ENCODE assay signal across 8 cellular contexts in the genomic region with DNA sequence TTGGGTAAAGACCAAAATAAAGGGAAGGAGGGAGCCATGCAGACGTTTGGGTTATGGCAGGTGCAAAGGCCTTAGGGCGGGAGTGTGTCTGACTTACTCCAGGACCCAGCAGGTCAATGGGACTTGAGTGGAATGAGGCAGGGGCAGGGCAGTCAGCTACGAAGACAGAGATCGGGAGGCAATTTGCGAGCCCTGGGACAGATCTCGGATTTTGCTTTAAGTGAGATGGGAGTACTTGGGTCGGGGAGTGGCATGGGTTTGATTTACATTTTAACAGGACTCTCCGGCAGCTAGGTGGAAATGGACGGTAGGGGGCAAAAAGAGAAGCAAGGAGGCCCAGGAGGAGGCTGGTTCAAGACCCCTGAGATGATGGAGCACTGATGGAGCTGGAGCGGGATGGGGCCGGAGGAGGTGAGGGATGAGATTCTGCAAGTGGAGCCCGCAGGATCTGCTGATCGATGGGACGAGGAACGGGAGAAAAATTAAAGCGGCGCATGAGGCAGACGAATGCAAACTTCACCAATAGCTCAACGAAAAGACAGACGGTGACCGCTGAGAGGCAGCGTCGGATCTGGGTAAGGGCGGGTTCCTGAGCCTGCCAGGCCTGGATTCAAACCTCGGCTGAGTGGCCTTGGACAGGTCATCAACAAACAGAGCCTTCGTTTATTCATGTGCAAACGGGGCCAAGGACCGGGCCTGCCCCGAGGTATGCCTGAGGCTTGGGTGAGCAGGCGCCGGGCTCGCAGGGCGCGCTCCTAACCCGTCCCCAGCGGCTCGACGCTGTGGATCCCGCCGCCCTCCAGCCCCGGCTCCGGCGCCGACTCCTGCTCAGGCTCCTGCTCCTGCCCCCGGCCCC. TPM values are rescaled to one million over a fixed set of nuclear protein-coding genes. Genes with fewer than 3 reads are reported as not detected.
A peak's percentile ranks its signal among the peaks of the same experiment; 100 is the strongest.
DNase-seq lines count a peak whose midpoint lies in the region; ATAC-seq, FAIRE-seq and TF ChIP-seq lines count a peak whose summit lies in the region.

No MANE protein-coding gene starts in this region.

- H3K4me1 Mint-ChIP-seq in CD4-positive, alpha-beta T cell (ENCODE audit: low read depth) = peaks cover 51% of the 10 kb centered on the region
- peaks cover 43% of the 10 kb centered on the region for H3K4me1 Mint-ChIP-seq in activated CD8-positive, alpha-beta T cell treated with anti-CD3 and anti-CD28 coated beads for 36 hours (ENCODE audit: low read depth)
- peaks cover 24% of the 10 kb centered on the region for H3K4me1 Mint-ChIP-seq in mesothelial cell of epicardium

- H3K79me2 ChIP-seq in endothelial cell of umbilical vein (ENCODE audit: control insufficient read depth, insufficient read depth, low read length) = peaks cover 33% of the 10 kb centered on the region

- BruUV-seq in endothelial cell of umbilical vein (replicated peaks; lab: Mats Ljungman, UMichigan) = TSS peak; percentile 36

- H2AFZ ChIP-seq in endothelial cell of umbilical vein (ENCODE audit: low read depth, low read length) = peak overlapping the region; percentile 90

- H3K4me2 ChIP-seq in endothelial cell of umbilical vein (ENCODE audit: insufficient read depth, low read length) = peak overlapping the region; percentile 72

- peak; percentile 73 for ATAC-seq in CD4-positive, alpha-beta T cell (ENCODE audit: poor library complexity)
- peak; percentile 68 for ATAC-seq in HG03432 (IDR thresholded peaks at IDR 0.05; ENCODE audit: unreplicated experiment)
- peak; percentile 74 for ATAC-seq in activated CD8-positive, alpha-beta T cell treated with anti-CD3 and anti-CD28 coated beads for 36 hours

- no peaks in the 10 kb centered on the region for H3K9me3 ChIP-seq in CD4-positive, alpha-beta T cell (ENCODE audit: control insufficient read depth, low read length)
- no peaks in the 10 kb centered on the region for H3K9me3 ChIP-seq in endothelial cell of umbilical vein (replicated peaks; ENCODE audit: control insufficient read depth, insufficient read depth, low read length)

- peak overlapping the region; percentile 95 for H3K4me3 Mint-ChIP-seq in CD4-positive, alpha-beta T cell
- peak overlapping the region; percentile 82 for H3K4me3 Mint-ChIP-seq in activated CD8-positive, alpha-beta T cell treated with anti-CD3 and anti-CD28 coated beads for 36 hours
- peak overlapping the region; percentile 80 for H3K4me3 Mint-ChIP-seq in mesothelial cell of epicardium

- no peaks in the 10 kb centered on the region for H3K27me3 ChIP-seq in CD4-positive, alpha-beta T cell (ENCODE audit: control insufficient read depth, insufficient read depth, low read length)
- no peaks in the 10 kb centered on the region for H3K27me3 ChIP-seq in endothelial cell of umbilical vein (ENCODE audit: control insufficient read depth in 2 of 2, insufficient read depth in 2 of 2, low read length in 2 of 2)

- H3K9me3 Mint-ChIP-seq in CD4-positive, alpha-beta T cell = no peaks in the 10 kb centered on the region
- H3K9me3 Mint-ChIP-seq in activated CD8-positive, alpha-beta T cell treated with anti-CD3 and anti-CD28 coated beads for 36 hours = peaks cover 4% of the 10 kb centered on the region
- peaks cover 17% of the 10 kb centered on the region for H3K9me3 Mint-ChIP-seq in mesothelial cell of epicardium

- no peaks in the 10 kb centered on the region for H3K9me1 ChIP-seq in endothelial cell of umbilical vein (replicated peaks; ENCODE audit: control insufficient read depth, extremely low read depth, insufficient read depth, low read length)

- no peaks in the 10 kb centered on the region for H3K27me3 Mint-ChIP-seq in CD4-positive, alpha-beta T cell
- no peaks in the 10 kb centered on the region for H3K27me3 Mint-ChIP-seq in activated CD8-positive, alpha-beta T cell treated with anti-CD3 and anti-CD28 coated beads for 36 hours
- no peaks in the 10 kb centered on the region for H3K27me3 Mint-ChIP-seq in mesothelial cell of epicardium (ENCODE audit: low read depth)

- POLR2A ChIA-PET in CD4-positive, alpha-beta T cell (lab: Charles Lee) = interaction anchor here (0.6 to 2.6 kb wide), 12 partner anchors 8 to 137 kb away, joined by 3 to 24 read pairs (median 4); a partner anchor contains a TSS
- POLR2A ChIA-PET in activated CD8-positive, alpha-beta T cell treated with anti-CD3 and anti-CD28 coated beads for 36 hours (lab: Charles Lee) = interaction anchor here (0.6 to 1.5 kb wide), 13 partner anchors 8 to 109 kb away, joined by 3 to 7 read pairs (median 4); a partner anchor contains a TSS
- POLR2A ChIA-PET in endothelial cell of umbilical vein (lab: Charles Lee) = interaction anchor here (0.5 to 1.0 kb wide), 3 partner anchors 29 to 60 kb away, joined by 4 to 6 read pairs (median 6); a partner anchor contains a TSS

- no peaks in the 10 kb centered on the region for H4K20me1 ChIP-seq in endothelial cell of umbilical vein (replicated peaks; ENCODE audit: control insufficient read depth, extremely low read depth, insufficient read depth, low read length)

- peak overlapping the region; percentile 14 to 51 (median 29) for H3K4me3 ChIP-seq in endothelial cell of umbilical vein (replicated peaks in 1 of 3; ENCODE audit: insufficient read depth in 1 of 3, low read depth in 1 of 3, low read length in 3 of 3)

- peak; percentile 37 for TF ChIP-seq CTCF in CD4-positive, alpha-beta T cell (IDR thresholded peaks at IDR 0.05)
- TF ChIP-seq CTCF in activated CD8-positive, alpha-beta T cell treated with anti-CD3 and anti-CD28 coated beads for 36 hours (IDR thresholded peaks at IDR 0.05) = no peak
- TF ChIP-seq CTCF in endothelial cell of umbilical vein (IDR thresholded peaks at IDR 0.05; ENCODE audit: extremely low read depth in 1 of 2, insufficient read depth in 1 of 2, low read depth in 1 of 2, low read length in 2 of 2) (peak; percentile 11 to 18), mesothelial cell of epicardium (IDR thresholded peaks at IDR 0.05; ENCODE audit: unreplicated experiment) (no peak)

- peaks cover 0 to 6% of the 10 kb centered on the region in 2 experiments for H3K36me3 ChIP-seq in endothelial cell of umbilical vein (ENCODE audit: control insufficient read depth in 2 of 2, extremely low read depth in 1 of 2, insufficient read depth in 2 of 2, low read length in 2 of 2)

- H3K9ac ChIP-seq in endothelial cell of umbilical vein (replicated peaks; ENCODE audit: extremely low read depth, insufficient read depth, low read length) = peak overlapping the region; percentile 58

- FAIRE-seq in GM19239 (lab: Jason Lieb, UNC) = peak; percentile 87
- peak; percentile 84 for FAIRE-seq in endothelial cell of umbilical vein (lab: Jason Lieb, UNC)

- peak; percentile 13 to 69 (median 58) for DNase-seq in CD4-positive, alpha-beta T cell
- DNase-seq in GM19239 (ENCODE audit: insufficient read length, low spot score) (peak; percentile 87), NCI-H510A treated with DMSO at 0.1 percent for 48 hours (lab: John Stamatoyannopoulos, UW) (peak; percentile 93), endothelial cell of umbilical vein (ENCODE audit: low read depth, low spot score) (peak; percentile 84), mesothelial cell of epicardium (ENCODE audit: low spot score in 2 of 2, unreplicated experiment in 2 of 2) (peak; percentile 68 to 78)
- DNase-seq in activated CD8-positive, alpha-beta T cell treated with anti-CD3 and anti-CD28 coated beads for 36 hours = peak; percentile 75
- DNase-seq in stimulated activated CD8-positive, alpha-beta memory T cell treated with anti-CD3 and anti-CD28 coated beads, Interleukin-15, amount 100 ng/mL, for 48 hours (ENCODE audit: low read depth in 2 of 2) = peak; percentile 56 to 59

- TF ChIP-seq POLR2A in endothelial cell of umbilical vein (IDR thresholded peaks at IDR 0.05; ENCODE audit: low read depth, low read length) = peak; percentile 61

- H3K27ac Mint-ChIP-seq in CD4-positive, alpha-beta T cell = peak overlapping the region; percentile 88
- peak overlapping the region; percentile 95 for H3K27ac Mint-ChIP-seq in activated CD8-positive, alpha-beta T cell treated with anti-CD3 and anti-CD28 coated beads for 36 hours
- H3K27ac Mint-ChIP-seq in mesothelial cell of epicardium = peak overlapping the region; percentile 89

- H3K4me1 ChIP-seq in endothelial cell of umbilical vein (ENCODE audit: control insufficient read depth, extremely low read depth, insufficient read depth, low read length) = peaks cover 17% of the 10 kb centered on the region

- intact Hi-C loops in CD4-positive, alpha-beta T cell (cut with DNase I, micrococcal nuclease) = loop anchor here (1.0 to 5.0 kb wide), 8 partner anchors 25 to 1695 kb away; a partner anchor contains a TSS
- intact Hi-C loops in activated CD8-positive, alpha-beta T cell treated with anti-CD3 and anti-CD28 coated beads for 36 hours (cut with micrococcal nuclease) = no loop called here
- intact Hi-C loops in endothelial cell of umbilical vein (cut with micrococcal nuclease) = loop anchor here (1.0 to 2.0 kb wide), 3 partner anchors 35 to 53 kb away; no protein-coding TSS in a partner anchor

- peak overlapping the region; percentile 40 for H3K27ac ChIP-seq in CD4-positive, alpha-beta T cell (ENCODE audit: low read depth, low read length)
- H3K27ac ChIP-seq in endothelial cell of umbilical vein (ENCODE audit: insufficient read depth, low read depth, low read length) = peak overlapping the region; percentile 50

- dilution Hi-C loops in endothelial cell of umbilical vein (cut with MboI; ENCODE audit: extremely low pct_ligation_motif_present, low sequenced_read_pairs) = no loop called here

- CTCF ChIA-PET in CD4-positive, alpha-beta T cell (lab: Charles Lee) = interaction anchor here (1.0 to 1.4 kb wide), 7 partner anchors 9 to 83 kb away, joined by 3 to 5 read pairs (median 4); no protein-coding TSS in a partner anchor
- CTCF ChIA-PET in activated CD8-positive, alpha-beta T cell treated with anti-CD3 and anti-CD28 coated beads for 36 hours (lab: Charles Lee) = interaction anchor here (0.8 to 2.5 kb wide), 11 partner anchors 24 to 136 kb away, joined by 3 to 11 read pairs (median 4); a partner anchor contains a TSS
- CTCF ChIA-PET in endothelial cell of umbilical vein (lab: Charles Lee) = interaction anchor here (0.8 to 1.6 kb wide), 15 partner anchors 9 to 332 kb away, joined by 3 to 16 read pairs (median 5); no protein-coding TSS in a partner anchor

- peaks cover 43% of the 10 kb centered on the region for H3K36me3 Mint-ChIP-seq in CD4-positive, alpha-beta T cell (ENCODE audit: low read depth)
- H3K36me3 Mint-ChIP-seq in activated CD8-positive, alpha-beta T cell treated with anti-CD3 and anti-CD28 coated beads for 36 hours (ENCODE audit: low read depth) = peaks cover 37% of the 10 kb centered on the region
- H3K36me3 Mint-ChIP-seq in mesothelial cell of epicardium = peaks cover 20% of the 10 kb centered on the region

RNA-seq across cellular contexts. Expression of a gene that starts 0.8 kb away (rescaled TPM):
- total RNA-seq in CD4-positive, alpha-beta T cell = 10 to 100 TPM; 53.3 to 57.3 TPM
- 100 to 1,000 TPM; 122 to 130 TPM for total RNA-seq in activated CD8-positive, alpha-beta T cell treated with anti-CD3 and anti-CD28 coated beads for 36 hours
- total RNA-seq in endothelial cell of umbilical vein = 80.4 and 86.0 TPM in 2 replicates
- 82.7 and 98.3 TPM in 2 replicates for polyA plus RNA-seq in endothelial cell of umbilical vein
- polyA plus RNA-seq in endothelial cell of umbilical vein (2011; cell fraction: cytosol; rRNA removed) = 54.5 and 65.8 TPM in 2 replicates
- polyA plus RNA-seq in endothelial cell of umbilical vein (2011; cell fraction: nucleus; rRNA removed) = 152 and 200 TPM in 2 replicates
- polyA plus RNA-seq in endothelial cell of umbilical vein (2012) = 84.2 and 98.4 TPM in 2 replicates
- polyA minus RNA-seq in endothelial cell of umbilical vein = 58.1 and 63.6 TPM in 2 replicates
- polyA minus RNA-seq in endothelial cell of umbilical vein (2011; cell fraction: cytosol; rRNA and poly(A)+ RNA removed) = 30.3 TPM
- polyA minus RNA-seq in endothelial cell of umbilical vein (2011; cell fraction: nucleus; rRNA and poly(A)+ RNA removed) = 44.5 and 45.0 TPM in 2 replicates
- total RNA-seq in mesothelial cell of epicardium = 108 to 111 TPM (median 108 TPM) in 3 replicates

RNA-seq across cellular contexts. Expression of a gene that starts 26.8 kb away (rescaled TPM):
- 1 to 10 TPM; 1.3 to 1.5 TPM for total RNA-seq in CD4-positive, alpha-beta T cell
- total RNA-seq in activated CD8-positive, alpha-beta T cell treated with anti-CD3 and anti-CD28 coated beads for 36 hours = 10 to 100 TPM; 59.5 to 62.5 TPM
- total RNA-seq in endothelial cell of umbilical vein = 32.1 and 35.3 TPM in 2 replicates
- 32.6 and 43.0 TPM in 2 replicates for polyA plus RNA-seq in endothelial cell of umbilical vein
- 23.5 and 28.0 TPM in 2 replicates for polyA plus RNA-seq in endothelial cell of umbilical vein (2011; cell fraction: cytosol; rRNA removed)
- 11.8 and 12.1 TPM in 2 replicates for polyA plus RNA-seq in endothelial cell of umbilical vein (2011; cell fraction: nucleus; rRNA removed)
- polyA plus RNA-seq in endothelial cell of umbilical vein (2012) = 23.3 and 23.5 TPM in 2 replicates
- 20.6 and 22.1 TPM in 2 replicates for polyA minus RNA-seq in endothelial cell of umbilical vein
- 98.2 TPM for polyA minus RNA-seq in endothelial cell of umbilical vein (2011; cell fraction: cytosol; rRNA and poly(A)+ RNA removed)
- 7.5 and 8.9 TPM in 2 replicates for polyA minus RNA-seq in endothelial cell of umbilical vein (2011; cell fraction: nucleus; rRNA and poly(A)+ RNA removed)
- total RNA-seq in mesothelial cell of epicardium = 3.6 to 3.9 TPM (median 3.8 TPM) in 3 replicates

RNA-seq across cellular contexts. Expression of a gene that starts 55.0 kb away (rescaled TPM):
- total RNA-seq in CD4-positive, alpha-beta T cell = 10 to 100 TPM; 15.7 to 16.1 TPM
- total RNA-seq in activated CD8-positive, alpha-beta T cell treated with anti-CD3 and anti-CD28 coated beads for 36 hours = 10 to 100 TPM; 22.2 to 23.8 TPM
- total RNA-seq in endothelial cell of umbilical vein = 30.6 and 34.3 TPM in 2 replicates
- polyA plus RNA-seq in endothelial cell of umbilical vein = 33.3 and 36.1 TPM in 2 replicates
- polyA plus RNA-seq in endothelial cell of umbilical vein (2011; cell fraction: cytosol; rRNA removed) = 25.9 and 27.9 TPM in 2 replicates
- polyA plus RNA-seq in endothelial cell of umbilical vein (2011; cell fraction: nucleus; rRNA removed) = 35.0 and 37.4 TPM in 2 replicates
- polyA plus RNA-seq in endothelial cell of umbilical vein (2012) = 22.1 and 24.7 TPM in 2 replicates
- 56.4 and 58.8 TPM in 2 replicates for polyA minus RNA-seq in endothelial cell of umbilical vein
- polyA minus RNA-seq in endothelial cell of umbilical vein (2011; cell fraction: cytosol; rRNA and poly(A)+ RNA removed) = 9.3 TPM
- 15.1 and 19.3 TPM in 2 replicates for polyA minus RNA-seq in endothelial cell of umbilical vein (2011; cell fraction: nucleus; rRNA and poly(A)+ RNA removed)
- 34.1 to 37.1 TPM (median 34.4 TPM) in 3 replicates for total RNA-seq in mesothelial cell of epicardium

Comparison
In these comparisons a context has a peak if more than half of its experiments do, and no peak if none do; other contexts are left out.
1. Peak in every context shown above with its lines: DNase-seq, ATAC-seq, H3K4me3 ChIP-seq and H3K27ac ChIP-seq.
2. CTCF ChIP-seq: peak in CD4-positive, alpha-beta T cell (single experiment) and endothelial cell of umbilical vein (2 of 2); none in activated CD8-positive, alpha-beta T cell treated with anti-CD3 and anti-CD28 coated beads for 36 hours (single experiment) and mesothelial cell of epicardium (single experiment).